9 cellular contexts compared by ENCODE assay signal in the genomic region with DNA sequence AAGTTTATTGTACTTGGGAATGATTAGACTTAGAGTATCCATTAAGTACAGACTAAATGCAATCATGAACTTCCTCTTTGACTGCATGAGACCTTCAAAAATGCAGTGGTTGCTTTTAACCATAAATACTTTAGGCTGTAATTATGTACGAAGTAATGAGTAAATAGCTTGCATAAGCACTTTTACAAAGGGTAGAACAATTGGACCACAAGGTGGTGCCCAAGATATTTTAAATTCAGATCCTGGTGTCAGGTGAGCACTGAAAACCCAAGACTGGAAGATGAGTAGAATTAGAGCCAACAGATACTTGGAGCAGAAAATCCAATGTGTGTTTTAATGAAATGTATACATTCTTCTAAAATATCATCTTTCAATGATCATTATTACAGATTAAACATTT. TPM values are rescaled to one million over a fixed set of nuclear protein-coding genes. Genes with fewer than 3 reads are reported as not detected.
DNase-seq lines count a peak whose midpoint lies in the region; ATAC-seq lines count a peak whose summit lies in the region.
"Had no signal": no experiment of that assay in that cellular context is flagged by ENCODE, and none has a peak within 500 bp of the region (broad histone marks: within the 10 kb centered on the region; RNA-seq: fewer than 3 reads in every experiment).

No MANE protein-coding gene starts in this region.

- H3K36me3 ChIP-seq in MG63, result no peaks in the 10 kb centered on the region
- H3K36me3 ChIP-seq: BLaER1 treated with 17β-estradiol and CSF1 and Interleukin-3, amounts not matched to agents 10 nM and 100 nM had no signal

- no peaks in the 10 kb centered on the region for H3K9me3 ChIP-seq in MG63
- H3K9me3 ChIP-seq: BLaER1 treated with 17β-estradiol and CSF1 and Interleukin-3, amounts not matched to agents 10 nM and 100 nM had no signal

- no peak for ATAC-seq in GM21360 (IDR thresholded peaks at IDR 0.05; ENCODE audit: unreplicated experiment)

- no peaks in the 10 kb centered on the region for H3K27me3 ChIP-seq in MG63
- H3K27me3 ChIP-seq: BLaER1 treated with 17β-estradiol and CSF1 and Interleukin-3, amounts not matched to agents 10 nM and 100 nM had no signal

- DNase-seq in SIG-M5 treated with dmso at 0.1 percent for 504 hours (lab: John Stamatoyannopoulos, UW; ENCODE audit: unreplicated experiment), result peak; percentile 35
- no peak for DNase-seq in SIG-M5 (lab: John Stamatoyannopoulos, UW)
- peak; percentile 42 for DNase-seq in MV-4-11 (lab: John Stamatoyannopoulos, UW)
- DNase-seq in SHP77 (lab: John Stamatoyannopoulos, UW), result peak; percentile 35 to 41
- peak; percentile 24 for DNase-seq in fibroblast of the conjunctiva (ENCODE audit: low read depth)
- peak; percentile 19 for DNase-seq in putamen (ENCODE audit: low spot score)
- no peak for DNase-seq in MG63

- no peak overlapping the region for H3K4me3 ChIP-seq in MG63
- H3K4me3 ChIP-seq: BLaER1 treated with 17β-estradiol and CSF1 and Interleukin-3, amounts not matched to agents 10 nM and 100 nM had no signal

RNA-seq across cellular contexts. Expression of a gene that starts 43.4 kb away (rescaled TPM):
- 2.5 and 4.8 TPM in 2 replicates for total RNA-seq in MG63 (2014; rRNA removed; shearing (Covaris generic); ENCODE audit: low replicate concordance)

Comparison
In these comparisons a context has a peak if more than half of its experiments do, and no peak if none do; other contexts are left out.
1. DNase-seq: peak in SIG-M5 treated with dmso at 0.1 percent for 504 hours (single experiment), MV-4-11 (single experiment), SHP77 (2 of 2), fibroblast of the conjunctiva (single experiment) and putamen (single experiment); none in SIG-M5 (single experiment) and MG63 (single experiment).